In genomic region chr20:38196592-38196991, GRCh38 we compare ENCODE assay signal across 10 cellular contexts. TPM values are rescaled to one million over a fixed set of nuclear protein-coding genes. Genes with fewer than 3 reads are reported as not detected.
DNase-seq lines count a peak whose midpoint lies in the region; ATAC-seq, FAIRE-seq and TF ChIP-seq lines count a peak whose summit lies in the region.
"Had no signal": no experiment of that assay in that cellular context is flagged by ENCODE, and none has a peak within 500 bp of the region (broad histone marks: within the 10 kb centered on the region; RNA-seq: fewer than 3 reads in every experiment).

No MANE protein-coding gene starts in this region.

- peak; percentile 11 for ATAC-seq in left lobe of liver
- ATAC-seq in upper lobe of left lung (ENCODE audit: low FRiP score in 2 of 2) = peak; percentile 59 to 80
- ATAC-seq in GM18502 (IDR thresholded peaks at IDR 0.05; ENCODE audit: poor library complexity, unreplicated experiment) = no peak
- ATAC-seq in activated CD8-positive, alpha-beta memory T cell treated with anti-CD3 and anti-CD28 coated beads, Interleukin-2, amount 10 ng/mL, durations not matched to agents 7 days and 5 days = no peak

- peak overlapping the region in 3 of 4 donors; percentile 24 to 70 (median 50) for H3K27ac ChIP-seq in upper lobe of left lung

- TF ChIP-seq CTCF in bronchial epithelial cell (IDR thresholded peaks at IDR 0.05; ENCODE audit: insufficient read depth, low read length, severe bottlenecking) = no peak
- TF ChIP-seq CTCF in upper lobe of left lung (IDR thresholded peaks at IDR 0.05) = no peak

- H3K36me3 ChIP-seq in bronchial epithelial cell (ENCODE audit: control insufficient read depth, insufficient read depth, low read length) (no peaks in the 10 kb centered on the region), upper lobe of left lung (no peaks in the 10 kb centered on the region)

- no peaks in the 10 kb centered on the region for H3K27me3 ChIP-seq in bronchial epithelial cell (ENCODE audit: control insufficient read depth, insufficient read depth, low read length)
- H3K27me3 ChIP-seq in upper lobe of left lung = no peaks in the 10 kb centered on the region

- CTCF ChIA-PET in activated CD8-positive, alpha-beta memory T cell treated with anti-CD3 and anti-CD28 coated beads, Interleukin-2, amount 10 ng/mL, durations not matched to agents 7 days and 5 days (lab: Charles Lee) = interaction anchor here (1.2 to 1.4 kb wide), 2 partner anchors 25 to 139 kb away, joined by 5 read pairs; no protein-coding TSS in a partner anchor

- H3K9me3 ChIP-seq in upper lobe of left lung = no peaks in the 10 kb centered on the region

- 42% methylated on average over 4 of the region's 5 CpGs; no CpG with 5 or more reads in 1 of the 2 donors for WGBS in upper lobe of left lung, 2 donors

- no peaks in the 10 kb centered on the region for H3K36me3 Mint-ChIP-seq in activated T-cell treated with anti-CD3 and anti-CD28 coated beads, Interleukin-2, amount 50 U/mL, for 24 hours (ENCODE audit: low read depth)
- no peaks in the 10 kb centered on the region for H3K36me3 Mint-ChIP-seq in activated CD8-positive, alpha-beta memory T cell treated with anti-CD3 and anti-CD28 coated beads, Interleukin-2, amount 10 ng/mL, durations not matched to agents 7 days and 5 days

- no peak overlapping the region for H3K27ac Mint-ChIP-seq in activated T-cell treated with anti-CD3 and anti-CD28 coated beads, Interleukin-2, amount 50 U/mL, for 24 hours
- H3K27ac Mint-ChIP-seq in activated CD8-positive, alpha-beta memory T cell treated with anti-CD3 and anti-CD28 coated beads, Interleukin-2, amount 10 ng/mL, durations not matched to agents 7 days and 5 days = no peak overlapping the region

- peak; percentile 6 for DNase-seq in activated T-cell treated with anti-CD3 and anti-CD28 coated beads, Interleukin-2, amount 50 U/mL, for 24 hours
- no peak for DNase-seq in activated T-cell treated with anti-CD3 and anti-CD28 coated beads, Interleukin-2, amount 50 U/mL, for 48 hours
- peak; percentile 48 for DNase-seq in bronchial epithelial cell (ENCODE audit: low read depth)
- DNase-seq in left lobe of liver (ENCODE audit: low spot score) = no peak
- DNase-seq in upper lobe of left lung = peak in 1 of 2 donors; percentile 77
- no peak for DNase-seq in SHP77 treated with DMSO at 0.1 percent for 48 hours (lab: John Stamatoyannopoulos, UW)
- DNase-seq in activated CD8-positive, alpha-beta memory T cell treated with anti-CD3 and anti-CD28 coated beads, Interleukin-2, amount 10 ng/mL, durations not matched to agents 7 days and 5 days = no peak
- DNase-seq: SHP77 had no signal

- H3K4me3 Mint-ChIP-seq in activated T-cell treated with anti-CD3 and anti-CD28 coated beads, Interleukin-2, amount 50 U/mL, for 24 hours = no peak overlapping the region
- H3K4me3 Mint-ChIP-seq in activated CD8-positive, alpha-beta memory T cell treated with anti-CD3 and anti-CD28 coated beads, Interleukin-2, amount 10 ng/mL, durations not matched to agents 7 days and 5 days = no peak overlapping the region
- H3K4me3 Mint-ChIP-seq: neural crest cell had no signal

- TF ChIP-seq POLR2A in upper lobe of left lung (IDR thresholded peaks at IDR 0.05) = no peak

- no peaks in the 10 kb centered on the region for H3K4me1 Mint-ChIP-seq in activated T-cell treated with anti-CD3 and anti-CD28 coated beads, Interleukin-2, amount 50 U/mL, for 24 hours (ENCODE audit: low read depth)
- H3K4me1 Mint-ChIP-seq in activated CD8-positive, alpha-beta memory T cell treated with anti-CD3 and anti-CD28 coated beads, Interleukin-2, amount 10 ng/mL, durations not matched to agents 7 days and 5 days = no peaks in the 10 kb centered on the region

- peaks cover 4% of the 10 kb centered on the region for H3K9me3 Mint-ChIP-seq in activated T-cell treated with anti-CD3 and anti-CD28 coated beads, Interleukin-2, amount 50 U/mL, for 24 hours
- no peaks in the 10 kb centered on the region for H3K9me3 Mint-ChIP-seq in activated CD8-positive, alpha-beta memory T cell treated with anti-CD3 and anti-CD28 coated beads, Interleukin-2, amount 10 ng/mL, durations not matched to agents 7 days and 5 days (ENCODE audit: low read depth)

- H3K4me3 ChIP-seq in bronchial epithelial cell (ENCODE audit: low read depth, low read length) (no peak overlapping the region), upper lobe of left lung (no peak overlapping the region)

- FAIRE-seq in bronchial epithelial cell (lab: Jason Lieb, UNC) = no peak

- H3K27me3 Mint-ChIP-seq in activated T-cell treated with anti-CD3 and anti-CD28 coated beads, Interleukin-2, amount 50 U/mL, for 24 hours = peaks cover 14% of the 10 kb centered on the region
- H3K27me3 Mint-ChIP-seq in activated CD8-positive, alpha-beta memory T cell treated with anti-CD3 and anti-CD28 coated beads, Interleukin-2, amount 10 ng/mL, durations not matched to agents 7 days and 5 days = peaks cover under 1% of the 10 kb centered on the region

- H3K4me1 ChIP-seq in upper lobe of left lung = peaks cover 0 to 27% (median 12%) of the 10 kb centered on the region in 4 donors

- peak in 1 of 4 donors; percentile 15 for TF ChIP-seq EP300 in upper lobe of left lung (IDR thresholded peaks at IDR 0.05)

RNA-seq across cellular contexts. Expression of gene TGM2, which starts 31.5 kb away (rescaled TPM):
- total RNA-seq in bronchial epithelial cell (0.51 and 5.5 TPM in 2 replicates), left lobe of liver (193 TPM), upper lobe of left lung (100 to 1,000 TPM in 5 of 6 donors, 10 to 100 TPM in 1; 98.7 to 469 (median 290) TPM)
- total RNA-seq in activated CD8-positive, alpha-beta memory T cell treated with anti-CD3 and anti-CD28 coated beads, Interleukin-2, amount 10 ng/mL, durations not matched to agents 7 days and 5 days = under 1 TPM; 0.35 TPM

Comparison
In these comparisons a context has a peak if more than half of its experiments do, and no peak if none do; other contexts are left out.
1. DNase-seq: peak in activated T-cell treated with anti-CD3 and anti-CD28 coated beads, Interleukin-2, amount 50 U/mL, for 24 hours (single experiment) and bronchial epithelial cell (single experiment); none in activated T-cell treated with anti-CD3 and anti-CD28 coated beads, Interleukin-2, amount 50 U/mL, for 48 hours (0 of 2), left lobe of liver (single experiment), SHP77 treated with DMSO at 0.1 percent for 48 hours (single experiment) and activated CD8-positive, alpha-beta memory T cell treated with anti-CD3 and anti-CD28 coated beads, Interleukin-2, amount 10 ng/mL, durations not matched to agents 7 days and 5 days (single experiment).
2. ATAC-seq: peak in left lobe of liver (single experiment) and upper lobe of left lung (2 of 2); none in GM18502 (single experiment) and activated CD8-positive, alpha-beta memory T cell treated with anti-CD3 and anti-CD28 coated beads, Interleukin-2, amount 10 ng/mL, durations not matched to agents 7 days and 5 days (single experiment).
3. RNA of gene TGM2, which starts 31.5 kb away (total RNA-seq): 98.7 to 469 TPM in upper lobe of left lung and 193 TPM in left lobe of liver (single experiment); 0.51 to 5.5 TPM in bronchial epithelial cell and 0.35 TPM in activated CD8-positive, alpha-beta memory T cell treated with anti-CD3 and anti-CD28 coated beads, Interleukin-2, amount 10 ng/mL, durations not matched to agents 7 days and 5 days; every median in the first group is over 10 times any median in the second.